Comparison of ENCODE assay signal across 18 cellular contexts in the genomic region with DNA sequence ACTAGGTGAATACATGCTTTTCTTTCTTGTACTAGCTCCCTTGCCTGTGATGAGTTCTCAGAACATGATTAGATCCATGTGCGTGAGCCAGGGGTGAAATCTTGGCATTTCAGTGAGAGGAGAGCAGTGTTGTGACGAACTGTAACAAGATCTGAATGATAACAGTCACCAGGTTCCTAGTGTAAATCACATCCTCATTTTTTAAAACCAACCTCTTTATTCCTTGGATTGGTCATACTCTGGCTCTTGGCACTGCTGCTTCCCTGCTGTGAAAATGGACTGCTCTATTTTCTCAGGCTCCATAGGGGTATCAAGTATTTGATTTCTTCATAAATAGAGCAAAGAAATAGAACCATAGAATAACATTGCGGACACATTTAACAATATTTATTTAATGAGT.
DNase-seq lines count a peak whose midpoint lies in the region; TF ChIP-seq lines count a peak whose summit lies in the region.
"Had no signal": no experiment of that assay in that cellular context is flagged by ENCODE, and none has a peak within 500 bp of the region (broad histone marks: within the 10 kb centered on the region; RNA-seq: fewer than 3 reads in every experiment).

No MANE protein-coding gene starts in this region.

- no peaks in the 10 kb centered on the region for H3K27me3 ChIP-seq in fibroblast of lung (ENCODE audit: control insufficient read depth, insufficient read depth, low read length)
- H3K27me3 ChIP-seq: transverse colon had no signal

- no peak overlapping the region for H3K4me2 ChIP-seq in fibroblast of lung (ENCODE audit: extremely low read depth, insufficient read depth, low read length)
- H3K4me2 ChIP-seq: SK-N-SH had no signal

- H3K9ac ChIP-seq in fibroblast of lung (ENCODE audit: insufficient read depth, low read length): no peak overlapping the region
- H3K9ac ChIP-seq: SK-N-SH had no signal

- H3K4me1 ChIP-seq in fibroblast of lung (ENCODE audit: control insufficient read depth, extremely low read depth, insufficient read depth, low read length): peaks cover 10% of the 10 kb centered on the region
- H3K4me1 ChIP-seq: HAP-1 had no signal

- H4K20me1 ChIP-seq in fibroblast of lung (ENCODE audit: control insufficient read depth, extremely low read depth, insufficient read depth, low read length): no peaks in the 10 kb centered on the region

- H2AFZ ChIP-seq in fibroblast of lung (ENCODE audit: low read length): no peak overlapping the region

- no peaks in the 10 kb centered on the region for H3K79me2 ChIP-seq in fibroblast of lung (ENCODE audit: control insufficient read depth, insufficient read depth, low read length)

- TF ChIP-seq CTCF in fibroblast of lung (conservative IDR thresholded peaks at IDR 0.05 in 1 of 2, IDR thresholded peaks at IDR 0.05 in 1 of 2; ENCODE audit: low read depth in 1 of 2, low read length in 2 of 2): no peak

- peaks cover 2% of the 10 kb centered on the region for H3K36me3 ChIP-seq in fibroblast of lung (ENCODE audit: control insufficient read depth, insufficient read depth, low read length)
- H3K36me3 ChIP-seq: HAP-1 had no signal

- DNase-seq in NCI-H146 (lab: John Stamatoyannopoulos, UW) (peak; percentile 14), NCI-H146 treated with DMSO at 0.1 percent for 48 hours (lab: John Stamatoyannopoulos, UW; ENCODE audit: unreplicated experiment) (no peak), NCI-H2196 treated with DMSO at 0.1 percent for 48 hours (lab: John Stamatoyannopoulos, UW; ENCODE audit: unreplicated experiment) (peak; percentile 42), fibroblast of lung (ENCODE audit: low read depth in 2 of 2) (peak; percentile 14 to 62), stromal cell of bone marrow (ENCODE audit: low read depth) (peak; percentile 94), SHP77 (lab: John Stamatoyannopoulos, UW) (no peak), SK-N-DZ (ENCODE audit: low spot score) (no peak), occipital lobe (lab: John Stamatoyannopoulos, UW) (no peak)
- DNase-seq: activated naive CD8-positive, alpha-beta T cell treated with anti-CD3 and anti-CD28 coated beads, Interleukin-2, amount 50 U/mL, for 24 hours; activated T-cell treated with anti-CD3 and anti-CD28 coated beads, Interleukin-2, amount 50 U/mL, for 48 hours; CD4-positive, alpha-beta memory T cell; head of caudate nucleus; kidney; MM.1S; NCI-H446; SK-N-SH; transverse colon had no signal

- H3K9me3 ChIP-seq in fibroblast of lung (ENCODE audit: control insufficient read depth, insufficient read depth, low read depth, low read length): no peaks in the 10 kb centered on the region
- H3K9me3 ChIP-seq: HAP-1, SK-N-SH, transverse colon had no signal

- H3K4me3 ChIP-seq in fibroblast of lung (replicated peaks in 1 of 4; ENCODE audit: control extremely low read depth in 1 of 4, insufficient read depth in 1 of 4, low read depth in 3 of 4, low read length in 4 of 4): no peak overlapping the region
- H3K4me3 ChIP-seq: HAP-1, transverse colon had no signal

- H3K27ac ChIP-seq in fibroblast of lung (ENCODE audit: insufficient read depth, low read length): no peak overlapping the region
- H3K27ac ChIP-seq: transverse colon had no signal

Comparison
In these comparisons a context has a peak if more than half of its experiments do, and no peak if none do; other contexts are left out.
1. DNase-seq: peak in NCI-H146 (single experiment), NCI-H2196 treated with DMSO at 0.1 percent for 48 hours (single experiment), fibroblast of lung (2 of 2) and stromal cell of bone marrow (single experiment); none in NCI-H146 treated with DMSO at 0.1 percent for 48 hours (single experiment), SHP77 (0 of 2), SK-N-DZ (single experiment) and occipital lobe (single experiment).